In the genomic region with DNA sequence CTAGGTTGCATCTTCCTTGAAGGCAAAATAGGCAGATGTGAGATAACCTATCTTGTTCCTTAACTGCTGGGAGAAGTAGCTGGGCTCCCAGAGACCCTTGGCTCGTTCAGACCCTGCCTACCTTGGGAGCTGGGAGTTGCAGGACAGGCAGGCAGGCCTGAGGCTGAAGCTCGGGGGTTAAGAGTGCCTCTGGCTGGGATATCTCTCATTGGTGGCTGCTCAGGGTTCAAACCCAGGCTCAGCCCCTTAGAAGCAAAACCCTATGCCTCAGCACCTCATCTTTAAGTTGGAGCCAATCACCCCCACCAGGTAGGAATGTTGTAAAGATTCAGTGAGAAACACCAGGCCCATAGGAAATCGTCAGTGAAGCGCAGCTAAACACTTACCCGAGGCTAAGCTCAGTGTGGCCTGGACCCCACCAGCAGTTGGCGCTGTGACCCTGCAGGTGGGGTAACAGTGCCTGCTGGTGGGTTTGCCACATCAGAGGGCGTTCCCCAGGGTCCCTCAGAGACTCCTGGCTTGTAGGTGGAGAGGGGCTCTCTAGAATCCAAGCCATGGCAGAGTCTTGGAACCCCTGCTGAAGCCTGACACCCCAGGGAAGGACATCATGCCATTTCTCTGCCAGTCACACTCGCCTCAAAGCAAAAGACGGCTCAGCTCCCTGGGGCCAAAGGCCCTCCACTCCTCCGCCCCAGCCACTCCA, we compare ENCODE assay signal across 8 cellular contexts. TPM values are rescaled to one million over a fixed set of nuclear protein-coding genes. Genes with fewer than 3 reads are reported as not detected.
DNase-seq lines count a peak whose midpoint lies in the region; ATAC-seq and TF ChIP-seq lines count a peak whose summit lies in the region.

No MANE protein-coding gene starts in this region.

- peak overlapping the region; percentile 17; the same call in 1 of the 2 replicates for H3K27ac ChIP-seq in WERI-Rb-1

- ATAC-seq in GM21423 (IDR thresholded peaks at IDR 0.05; ENCODE audit: unreplicated experiment) (peak; percentile 87), GM21528 (IDR thresholded peaks at IDR 0.05; ENCODE audit: low FRiP score, unreplicated experiment) (no peak)

- H3K27me3 ChIP-seq in WERI-Rb-1 (ENCODE audit: insufficient read depth, low read depth, severe bottlenecking) = no peaks in the 10 kb centered on the region

- H3K9me3 ChIP-seq in WERI-Rb-1 (ENCODE audit: severe bottlenecking) = peaks cover 3% of the 10 kb centered on the region

- DNase-seq in DMS114 treated with DMSO at 0.1 percent for 48 hours (lab: John Stamatoyannopoulos, UW; ENCODE audit: unreplicated experiment) (peak; percentile 9), M059J (ENCODE audit: low read depth) (peak; percentile 47), WERI-Rb-1 (peak; percentile 78), T47D (ENCODE audit: low read depth in 1 of 2, low spot score in 1 of 2) (peak; percentile 57 to 79), islet precursor cell (peak; percentile 94)
- DNase-seq in stimulated activated CD4-positive, alpha-beta T cell treated with anti-CD3 and anti-CD28 coated beads, Interleukin-1b, Interleukin-23, amount 100 ng/mL, for 4 hours (ENCODE audit: low read depth in 2 of 2) = peak; percentile 42 to 61

- TF ChIP-seq CTCF in WERI-Rb-1 (IDR thresholded peaks at IDR 0.05; ENCODE audit: low read depth, low read length) = peak; percentile 99

- in situ Hi-C loops in T47D (cut with HindIII; ENCODE audit: low pct_unique_long_range_greater_than_20kb, low sequenced_read_pairs) = no loop called here

- H3K4me3 ChIP-seq in WERI-Rb-1 (ENCODE audit: low read depth, low read length) = no peak overlapping the region

- H3K36me3 ChIP-seq in WERI-Rb-1 = no peaks in the 10 kb centered on the region

RNA-seq across cellular contexts. Expression of a gene that starts 54.6 kb away (rescaled TPM):
- total RNA-seq in M059J (2014; rRNA removed; shearing (Covaris generic)) = 0.07 TPM in 1 of 2 replicates, not detected in the other

RNA-seq across cellular contexts. Expression of a gene that starts 55.9 kb away (rescaled TPM):
- total RNA-seq in M059J (2014; rRNA removed; shearing (Covaris generic)) = 5.8 and 10.9 TPM in 2 replicates

Comparison
In these comparisons a context has a peak if more than half of its experiments do, and no peak if none do; other contexts are left out.
1. DNase-seq: peak in every context shown above with its lines; median percentile 94 in islet precursor cell; 78 in WERI-Rb-1; 68 in T47D; 52 in stimulated activated CD4-positive, alpha-beta T cell treated with anti-CD3 and anti-CD28 coated beads, Interleukin-1b, Interleukin-23, amount 100 ng/mL, for 4 hours; 47 in M059J; 9 in DMS114 treated with DMSO at 0.1 percent for 48 hours.